Comparison of ENCODE assay signal across 8 cellular contexts in genomic region chr9:32384002-32384363, GRCh38. TPM values are rescaled to one million over a fixed set of nuclear protein-coding genes. Genes with fewer than 3 reads are reported as not detected.
DNase-seq lines count a peak whose midpoint lies in the region; ATAC-seq and TF ChIP-seq lines count a peak whose summit lies in the region.

No MANE protein-coding gene starts in this region.

- H3K27ac ChIP-seq in suprapubic skin = peak overlapping the region; percentile 90

- no peak for TF ChIP-seq EP300 in suprapubic skin (IDR thresholded peaks at IDR 0.05)

- no peak for TF ChIP-seq CTCF in suprapubic skin (IDR thresholded peaks at IDR 0.05)

- no peaks in the 10 kb centered on the region for H3K9me3 ChIP-seq in suprapubic skin

- peaks cover 31% of the 10 kb centered on the region for H3K27me3 Mint-ChIP-seq in activated CD8-positive, alpha-beta T cell treated with anti-CD3 and anti-CD28 coated beads, Interleukin-2, amount 10 ng/mL, durations not matched to agents 7 days and 5 days (ENCODE audit: low read depth)

- H3K36me3 Mint-ChIP-seq in activated CD8-positive, alpha-beta T cell treated with anti-CD3 and anti-CD28 coated beads, Interleukin-2, amount 10 ng/mL, durations not matched to agents 7 days and 5 days (ENCODE audit: low read depth) = no peaks in the 10 kb centered on the region

- H3K9me3 Mint-ChIP-seq in activated CD8-positive, alpha-beta T cell treated with anti-CD3 and anti-CD28 coated beads, Interleukin-2, amount 10 ng/mL, durations not matched to agents 7 days and 5 days (ENCODE audit: insufficient read depth) = no peaks in the 10 kb centered on the region

- no peaks in the 10 kb centered on the region for H3K27me3 ChIP-seq in suprapubic skin

- peaks cover 16% of the 10 kb centered on the region for H3K4me1 ChIP-seq in suprapubic skin

- CTCF ChIA-PET in activated CD8-positive, alpha-beta T cell treated with anti-CD3 and anti-CD28 coated beads, Interleukin-2, amount 10 ng/mL, durations not matched to agents 7 days and 5 days (lab: Charles Lee) = interaction anchor here (0.7 to 5.4 kb wide), 9 partner anchors 12 to 584 kb away, joined by 3 to 86 read pairs (median 7); partner anchors contain the start of genes NDUFB6 and RIGI

- H3K4me3 Mint-ChIP-seq in activated CD8-positive, alpha-beta T cell treated with anti-CD3 and anti-CD28 coated beads, Interleukin-2, amount 10 ng/mL, durations not matched to agents 7 days and 5 days = peak overlapping the region; percentile 68

- H3K4me3 ChIP-seq in suprapubic skin = peak overlapping the region; percentile 81

- ATAC-seq in activated CD8-positive, alpha-beta T cell treated with anti-CD3 and anti-CD28 coated beads, Interleukin-2, amount 10 ng/mL, durations not matched to agents 7 days and 5 days = no peak
- no peak for ATAC-seq in HG02973 (IDR thresholded peaks at IDR 0.05; ENCODE audit: unreplicated experiment)

- 2% methylated on average over 13 of the region's 13 CpGs for WGBS in suprapubic skin

- DNase-seq in NCI-H748 (lab: John Stamatoyannopoulos, UW; ENCODE audit: unreplicated experiment) (peak; percentile 37), NCI-H748 treated with DMSO at 0.1 percent for 48 hours (lab: John Stamatoyannopoulos, UW) (no peak), iPS-NIHi11 (ENCODE audit: low spot score) (peak; percentile 10), suprapubic skin (ENCODE audit: low spot score in 2 of 2) (no peak), midbrain (lab: John Stamatoyannopoulos, UW) (no peak), inferior parietal cortex (ENCODE audit: extremely low spot score) (no peak)
- no peak for DNase-seq in activated CD8-positive, alpha-beta T cell treated with anti-CD3 and anti-CD28 coated beads, Interleukin-2, amount 10 ng/mL, durations not matched to agents 7 days and 5 days

- POLR2A ChIA-PET in activated CD8-positive, alpha-beta T cell treated with anti-CD3 and anti-CD28 coated beads, Interleukin-2, amount 10 ng/mL, durations not matched to agents 7 days and 5 days (lab: Charles Lee) = interaction anchor here (0.6 to 1.1 kb wide), 3 partner anchors 141 to 196 kb away, joined by 3 to 6 read pairs (median 3); partner anchors contain the start of gene RIGI

- H3K27ac Mint-ChIP-seq in activated CD8-positive, alpha-beta T cell treated with anti-CD3 and anti-CD28 coated beads, Interleukin-2, amount 10 ng/mL, durations not matched to agents 7 days and 5 days = no peak overlapping the region

- H3K4me1 Mint-ChIP-seq in activated CD8-positive, alpha-beta T cell treated with anti-CD3 and anti-CD28 coated beads, Interleukin-2, amount 10 ng/mL, durations not matched to agents 7 days and 5 days (ENCODE audit: low read depth) = peaks cover 15% of the 10 kb centered on the region

- no peak for TF ChIP-seq POLR2A in suprapubic skin (IDR thresholded peaks at IDR 0.05)

- H3K36me3 ChIP-seq in suprapubic skin = no peaks in the 10 kb centered on the region

RNA-seq across cellular contexts. Expression of gene ACO1, which starts 0.5 kb away (rescaled TPM):
- 1 to 10 TPM; 8.6 to 8.8 TPM for total RNA-seq in activated CD8-positive, alpha-beta T cell treated with anti-CD3 and anti-CD28 coated beads, Interleukin-2, amount 10 ng/mL, durations not matched to agents 7 days and 5 days
- total RNA-seq in suprapubic skin = 10 to 100 TPM; 18.2 to 25.1 (median 19.9) TPM

Comparison
In these comparisons a context has a peak if more than half of its experiments do, and no peak if none do; other contexts are left out.
1. DNase-seq: peak in NCI-H748 (single experiment) and iPS-NIHi11 (single experiment); none in NCI-H748 treated with DMSO at 0.1 percent for 48 hours (single experiment), activated CD8-positive, alpha-beta T cell treated with anti-CD3 and anti-CD28 coated beads, Interleukin-2, amount 10 ng/mL, durations not matched to agents 7 days and 5 days (single experiment), suprapubic skin (0 of 2), midbrain (single experiment) and inferior parietal cortex (single experiment).